In genomic region chr13:49409008-49409407, GRCh38 we compare ENCODE assay signal across 1 cellular context.
TF ChIP-seq lines count a peak whose summit lies in the region.

No MANE protein-coding gene starts in this region.

TF ChIP-seq in GM12878, 131 proteins besides CTCF, POLR2A, EP300 and RAD21:
- TF ChIP-seq NRF1 (conservative IDR thresholded peaks at IDR 0.05; ENCODE audit: low read depth, low read length): no peak
- TF ChIP-seq MXI1 (IDR thresholded peaks at IDR 0.05; ENCODE audit: low read depth, low read length): no peak
- no peak for TF ChIP-seq WRNIP1 (IDR thresholded peaks at IDR 0.05; ENCODE audit: borderline replicate concordance, low read depth, low read length)
- no peak for TF ChIP-seq MTA2 (IDR thresholded peaks at IDR 0.05; ENCODE audit: low read depth)
- TF ChIP-seq BCL11A (IDR thresholded peaks at IDR 0.05; ENCODE audit: low read depth, low read length): no peak
- TF ChIP-seq TAF1 (IDR thresholded peaks at IDR 0.05; ENCODE audit: borderline replicate concordance, low read depth, low read length): no peak
- TF ChIP-seq EZH2 (IDR thresholded peaks at IDR 0.05; ENCODE audit: borderline replicate concordance, control insufficient read depth, low read depth, low read length): no peak
- no peak for TF ChIP-seq MEF2A (IDR thresholded peaks at IDR 0.05; ENCODE audit: insufficient read depth, low read depth, low read length)
- TF ChIP-seq ZNF207 (IDR thresholded peaks at IDR 0.05; ENCODE audit: borderline replicate concordance): no peak
- no peak for TF ChIP-seq ATF7 (IDR thresholded peaks at IDR 0.05; ENCODE audit: low read depth)
- no peak for TF ChIP-seq SUPT20H (IDR thresholded peaks at IDR 0.05; ENCODE audit: borderline replicate concordance, control insufficient read depth, low read depth, low read length)
- TF ChIP-seq TCF7 (IDR thresholded peaks at IDR 0.05; ENCODE audit: borderline replicate concordance): no peak
- no peak for TF ChIP-seq ESRRA (IDR thresholded peaks at IDR 0.05; ENCODE audit: low read length)
- TF ChIP-seq TBL1XR1 (IDR thresholded peaks at IDR 0.05; ENCODE audit: low read depth, low read length): no peak
- TF ChIP-seq ZNF24 (IDR thresholded peaks at IDR 0.05): no peak
- no peak for TF ChIP-seq HDAC2 (IDR thresholded peaks at IDR 0.05)
- no peak for TF ChIP-seq JUND (IDR thresholded peaks at IDR 0.05; ENCODE audit: low read depth, low read length)
TF ChIP-seq in GM12878: peak in this region for 0.
